ENCODE assay signal across 1 cellular context in genomic region chr2:111162718-111163331, GRCh38.
A peak's percentile ranks its signal among the peaks of the same experiment; 100 is the strongest.
TF ChIP-seq lines count a peak whose summit lies in the region.

No MANE protein-coding gene starts in this region.

TF ChIP-seq in K562, 482 proteins besides CTCF, POLR2A, EP300 and RAD21 (continued from another document and continues in another):
- TF ChIP-seq, protein P1, sequence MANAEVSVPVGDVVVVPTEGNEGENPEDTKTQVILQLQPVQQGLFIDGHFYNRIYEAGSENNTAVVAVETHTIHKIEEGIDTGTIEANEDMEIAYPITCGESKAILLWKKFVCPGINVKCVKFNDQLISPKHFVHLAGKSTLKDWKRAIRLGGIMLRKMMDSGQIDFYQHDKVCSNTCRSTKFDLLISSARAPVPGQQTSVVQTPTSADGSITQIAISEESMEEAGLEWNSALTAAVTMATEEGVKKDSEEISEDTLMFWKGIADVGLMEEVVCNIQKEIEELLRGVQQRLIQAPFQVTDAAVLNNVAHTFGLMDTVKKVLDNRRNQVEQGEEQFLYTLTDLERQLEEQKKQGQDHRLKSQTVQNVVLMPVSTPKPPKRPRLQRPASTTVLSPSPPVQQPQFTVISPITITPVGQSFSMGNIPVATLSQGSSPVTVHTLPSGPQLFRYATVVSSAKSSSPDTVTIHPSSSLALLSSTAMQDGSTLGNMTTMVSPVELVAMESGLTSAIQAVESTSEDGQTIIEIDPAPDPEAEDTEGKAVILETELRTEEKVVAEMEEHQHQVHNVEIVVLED (CRISPR knock-in tag; IDR thresholded peaks at IDR 0.05), result no peak
- TF ChIP-seq NCOA6 (IDR thresholded peaks at IDR 0.05), result no peak
- TF ChIP-seq ZNF212 (CRISPR knock-in tag; IDR thresholded peaks at IDR 0.05), result no peak
- peak; percentile 65 for TF ChIP-seq MEF2D (tag; conservative IDR thresholded peaks at IDR 0.05; ENCODE audit: low read depth)
- TF ChIP-seq ATF6 (CRISPR knock-in tag; IDR thresholded peaks at IDR 0.05), result no peak
- TF ChIP-seq, protein P2, sequence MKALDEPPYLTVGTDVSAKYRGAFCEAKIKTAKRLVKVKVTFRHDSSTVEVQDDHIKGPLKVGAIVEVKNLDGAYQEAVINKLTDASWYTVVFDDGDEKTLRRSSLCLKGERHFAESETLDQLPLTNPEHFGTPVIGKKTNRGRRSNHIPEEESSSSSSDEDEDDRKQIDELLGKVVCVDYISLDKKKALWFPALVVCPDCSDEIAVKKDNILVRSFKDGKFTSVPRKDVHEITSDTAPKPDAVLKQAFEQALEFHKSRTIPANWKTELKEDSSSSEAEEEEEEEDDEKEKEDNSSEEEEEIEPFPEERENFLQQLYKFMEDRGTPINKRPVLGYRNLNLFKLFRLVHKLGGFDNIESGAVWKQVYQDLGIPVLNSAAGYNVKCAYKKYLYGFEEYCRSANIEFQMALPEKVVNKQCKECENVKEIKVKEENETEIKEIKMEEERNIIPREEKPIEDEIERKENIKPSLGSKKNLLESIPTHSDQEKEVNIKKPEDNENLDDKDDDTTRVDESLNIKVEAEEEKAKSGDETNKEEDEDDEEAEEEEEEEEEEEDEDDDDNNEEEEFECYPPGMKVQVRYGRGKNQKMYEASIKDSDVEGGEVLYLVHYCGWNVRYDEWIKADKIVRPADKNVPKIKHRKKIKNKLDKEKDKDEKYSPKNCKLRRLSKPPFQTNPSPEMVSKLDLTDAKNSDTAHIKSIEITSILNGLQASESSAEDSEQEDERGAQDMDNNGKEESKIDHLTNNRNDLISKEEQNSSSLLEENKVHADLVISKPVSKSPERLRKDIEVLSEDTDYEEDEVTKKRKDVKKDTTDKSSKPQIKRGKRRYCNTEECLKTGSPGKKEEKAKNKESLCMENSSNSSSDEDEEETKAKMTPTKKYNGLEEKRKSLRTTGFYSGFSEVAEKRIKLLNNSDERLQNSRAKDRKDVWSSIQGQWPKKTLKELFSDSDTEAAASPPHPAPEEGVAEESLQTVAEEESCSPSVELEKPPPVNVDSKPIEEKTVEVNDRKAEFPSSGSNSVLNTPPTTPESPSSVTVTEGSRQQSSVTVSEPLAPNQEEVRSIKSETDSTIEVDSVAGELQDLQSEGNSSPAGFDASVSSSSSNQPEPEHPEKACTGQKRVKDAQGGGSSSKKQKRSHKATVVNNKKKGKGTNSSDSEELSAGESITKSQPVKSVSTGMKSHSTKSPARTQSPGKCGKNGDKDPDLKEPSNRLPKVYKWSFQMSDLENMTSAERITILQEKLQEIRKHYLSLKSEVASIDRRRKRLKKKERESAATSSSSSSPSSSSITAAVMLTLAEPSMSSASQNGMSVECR (CRISPR knock-in tag; IDR thresholded peaks at IDR 0.05), result no peak
- TF ChIP-seq ZNF778 (CRISPR knock-in tag; IDR thresholded peaks at IDR 0.05), result no peak
- TF ChIP-seq HIVEP1 (CRISPR knock-in tag; IDR thresholded peaks at IDR 0.05), result no peak
- TF ChIP-seq TRIM24 (IDR thresholded peaks at IDR 0.05), result no peak
- no peak for TF ChIP-seq ZNF174 (CRISPR knock-in tag; IDR thresholded peaks at IDR 0.05)
- no peak for TF ChIP-seq ZNF133 (CRISPR knock-in tag; IDR thresholded peaks at IDR 0.05)
- no peak for TF ChIP-seq TCF7 (IDR thresholded peaks at IDR 0.05; ENCODE audit: borderline replicate concordance)
- peak; percentile 65 for TF ChIP-seq BCOR (IDR thresholded peaks at IDR 0.05)
- no peak for TF ChIP-seq ETS2 (tag; IDR thresholded peaks at IDR 0.05; ENCODE audit: borderline replicate concordance, poor library complexity, severe bottlenecking)
- TF ChIP-seq MECOM (CRISPR knock-in tag; IDR thresholded peaks at IDR 0.05), result no peak
- TF ChIP-seq MYC (IDR thresholded peaks at IDR 0.05; ENCODE audit: low read depth, low read length), result no peak
- no peak for TF ChIP-seq MYC (CRISPR knock-in tag; IDR thresholded peaks at IDR 0.05; ENCODE audit: borderline replicate concordance, low read depth)
- TF ChIP-seq BRD4 (IDR thresholded peaks at IDR 0.05), result no peak
- no peak for TF ChIP-seq PTTG1 (tag; IDR thresholded peaks at IDR 0.05; ENCODE audit: low read depth)
- TF ChIP-seq RFX1 (IDR thresholded peaks at IDR 0.05), result no peak
- no peak for TF ChIP-seq ZBTB17 (CRISPR knock-in tag; IDR thresholded peaks at IDR 0.05)
- no peak for TF ChIP-seq ZNF780A (CRISPR knock-in tag; IDR thresholded peaks at IDR 0.05)
- peak; percentile 66 for TF ChIP-seq TAL1 (IDR thresholded peaks at IDR 0.05)
- TF ChIP-seq ARID2 (IDR thresholded peaks at IDR 0.05), result no peak
- no peak for TF ChIP-seq ZNF239 (CRISPR knock-in tag; IDR thresholded peaks at IDR 0.05)
- no peak for TF ChIP-seq SETDB1 (IDR thresholded peaks at IDR 0.05; ENCODE audit: low read length)
- TF ChIP-seq JUN (IDR thresholded peaks at IDR 0.05; ENCODE audit: borderline replicate concordance, low read depth, low read length), result no peak
- TF ChIP-seq JUN (CRISPR knock-in tag; IDR thresholded peaks at IDR 0.05; ENCODE audit: borderline replicate concordance), result no peak
- TF ChIP-seq KHSRP (IDR thresholded peaks at IDR 0.05), result peak; percentile 23; the same call in 1 of the 2 replicates
- TF ChIP-seq XRCC3 (IDR thresholded peaks at IDR 0.05), result no peak
- no peak for TF ChIP-seq ZFX (CRISPR knock-in tag; IDR thresholded peaks at IDR 0.05)
- peak; percentile 79; the same call in 1 of the 2 replicates for TF ChIP-seq MTA1 (IDR thresholded peaks at IDR 0.05; ENCODE audit: borderline replicate concordance)
- peak; percentile 82; the same call in 1 of the 2 replicates for TF ChIP-seq SOX6 (IDR thresholded peaks at IDR 0.05)
- no peak for TF ChIP-seq CC2D1A (IDR thresholded peaks at IDR 0.05)
- TF ChIP-seq HNRNPUL1 (IDR thresholded peaks at IDR 0.05; ENCODE audit: low read length), result no peak
- no peak for TF ChIP-seq ZBTB1 (CRISPR knock-in tag; IDR thresholded peaks at IDR 0.05; ENCODE audit: borderline replicate concordance, low read depth)
- no peak for TF ChIP-seq COPS2 (conservative IDR thresholded peaks at IDR 0.05)
- TF ChIP-seq, protein P3, sequence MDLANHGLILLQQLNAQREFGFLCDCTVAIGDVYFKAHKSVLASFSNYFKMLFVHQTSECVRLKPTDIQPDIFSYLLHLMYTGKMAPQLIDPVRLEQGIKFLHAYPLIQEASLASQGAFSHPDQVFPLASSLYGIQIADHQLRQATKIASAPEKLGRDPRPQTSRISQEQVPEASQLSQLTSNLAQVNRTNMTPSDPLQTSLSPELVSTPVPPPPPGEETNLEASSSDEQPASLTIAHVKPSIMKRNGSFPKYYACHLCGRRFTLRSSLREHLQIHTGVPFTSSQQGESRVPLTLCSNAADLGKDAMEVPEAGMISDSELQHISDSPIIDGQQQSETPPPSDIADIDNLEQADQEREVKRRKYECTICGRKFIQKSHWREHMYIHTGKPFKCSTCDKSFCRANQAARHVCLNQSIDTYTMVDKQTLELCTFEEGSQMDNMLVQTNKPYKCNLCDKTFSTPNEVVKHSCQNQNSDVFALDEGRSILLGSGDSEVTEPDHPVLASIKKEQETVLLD (IDR thresholded peaks at IDR 0.05), result no peak
- TF ChIP-seq PTBP1 (IDR thresholded peaks at IDR 0.05; ENCODE audit: low read depth, low read length), result no peak
- TF ChIP-seq, protein P4, sequence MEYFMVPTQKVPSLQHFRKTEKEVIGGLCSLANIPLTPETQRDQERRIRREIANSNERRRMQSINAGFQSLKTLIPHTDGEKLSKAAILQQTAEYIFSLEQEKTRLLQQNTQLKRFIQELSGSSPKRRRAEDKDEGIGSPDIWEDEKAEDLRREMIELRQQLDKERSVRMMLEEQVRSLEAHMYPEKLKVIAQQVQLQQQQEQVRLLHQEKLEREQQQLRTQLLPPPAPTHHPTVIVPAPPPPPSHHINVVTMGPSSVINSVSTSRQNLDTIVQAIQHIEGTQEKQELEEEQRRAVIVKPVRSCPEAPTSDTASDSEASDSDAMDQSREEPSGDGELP (CRISPR knock-in tag; IDR thresholded peaks at IDR 0.05; ENCODE audit: borderline replicate concordance), result peak; percentile 19; the same call in 1 of the 2 replicates
- no peak for TF ChIP-seq ZKSCAN1 (IDR thresholded peaks at IDR 0.05; ENCODE audit: low read depth, low read length)
- TF ChIP-seq ZNF76 (CRISPR knock-in tag; IDR thresholded peaks at IDR 0.05; ENCODE audit: borderline replicate concordance), result no peak
- no peak for TF ChIP-seq RHOXF2B (CRISPR knock-in tag; conservative IDR thresholded peaks at IDR 0.05)
- no peak for TF ChIP-seq MYNN (IDR thresholded peaks at IDR 0.05)
- TF ChIP-seq MYNN (CRISPR knock-in tag; IDR thresholded peaks at IDR 0.05), result no peak
- no peak for TF ChIP-seq ETV1 (tag; conservative IDR thresholded peaks at IDR 0.05; ENCODE audit: low read depth)
- peak in 1 of 2 experiments; percentile 42; a peak in 1 of 4 replicates for TF ChIP-seq ZNF639 (CRISPR knock-in tag; conservative IDR thresholded peaks at IDR 0.05 in 1 of 2, IDR thresholded peaks at IDR 0.05 in 1 of 2)
- no peak for TF ChIP-seq KLF13 (tag; IDR thresholded peaks at IDR 0.05; ENCODE audit: borderline replicate concordance, low read depth)
- no peak for TF ChIP-seq MTF1 (CRISPR knock-in tag; IDR thresholded peaks at IDR 0.05; ENCODE audit: borderline replicate concordance)
- TF ChIP-seq, protein P5, sequence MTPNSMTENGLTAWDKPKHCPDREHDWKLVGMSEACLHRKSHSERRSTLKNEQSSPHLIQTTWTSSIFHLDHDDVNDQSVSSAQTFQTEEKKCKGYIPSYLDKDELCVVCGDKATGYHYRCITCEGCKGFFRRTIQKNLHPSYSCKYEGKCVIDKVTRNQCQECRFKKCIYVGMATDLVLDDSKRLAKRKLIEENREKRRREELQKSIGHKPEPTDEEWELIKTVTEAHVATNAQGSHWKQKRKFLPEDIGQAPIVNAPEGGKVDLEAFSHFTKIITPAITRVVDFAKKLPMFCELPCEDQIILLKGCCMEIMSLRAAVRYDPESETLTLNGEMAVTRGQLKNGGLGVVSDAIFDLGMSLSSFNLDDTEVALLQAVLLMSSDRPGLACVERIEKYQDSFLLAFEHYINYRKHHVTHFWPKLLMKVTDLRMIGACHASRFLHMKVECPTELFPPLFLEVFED (CRISPR knock-in tag; conservative IDR thresholded peaks at IDR 0.05), result no peak
- TF ChIP-seq FOXP1 (CRISPR knock-in tag; IDR thresholded peaks at IDR 0.05), result no peak
- no peak for TF ChIP-seq CHD4 (IDR thresholded peaks at IDR 0.05; ENCODE audit: insufficient read depth, insufficient replicate concordance, low read depth, low read length, poor library complexity, severe bottlenecking)
- TF ChIP-seq ZNF224 (CRISPR knock-in tag; IDR thresholded peaks at IDR 0.05), result no peak
- 0 out of 2 replicates have a peak, but pooled peaks have one; percentile 34 for TF ChIP-seq STAT5A (IDR thresholded peaks at IDR 0.05; ENCODE audit: borderline replicate concordance, low read length)
- TF ChIP-seq RBFOX2 (IDR thresholded peaks at IDR 0.05; ENCODE audit: low read depth, low read length), result no peak
- TF ChIP-seq ZBTB11 (CRISPR knock-in tag; IDR thresholded peaks at IDR 0.05), result no peak
- 0 out of 4 replicates have a peak, but pooled peaks of 1 of the 2 experiments have one; percentile 20 for TF ChIP-seq FOXK2 (conservative IDR thresholded peaks at IDR 0.05 in 1 of 2, IDR thresholded peaks at IDR 0.05 in 1 of 2; ENCODE audit: low read depth in 2 of 2)
- no peak for TF ChIP-seq NCOA4 (IDR thresholded peaks at IDR 0.05; ENCODE audit: partially characterized antibody)
- no peak for TF ChIP-seq SMC3 (conservative IDR thresholded peaks at IDR 0.05; ENCODE audit: insufficient read depth, low read depth, low read length)
- TF ChIP-seq HEY1 (CRISPR knock-in tag; IDR thresholded peaks at IDR 0.05; ENCODE audit: borderline replicate concordance), result no peak
- no peak for TF ChIP-seq NR1H2 (CRISPR knock-in tag; IDR thresholded peaks at IDR 0.05)
- TF ChIP-seq SRF (CRISPR knock-in tag; IDR thresholded peaks at IDR 0.05), result no peak
